In the genomic region with DNA sequence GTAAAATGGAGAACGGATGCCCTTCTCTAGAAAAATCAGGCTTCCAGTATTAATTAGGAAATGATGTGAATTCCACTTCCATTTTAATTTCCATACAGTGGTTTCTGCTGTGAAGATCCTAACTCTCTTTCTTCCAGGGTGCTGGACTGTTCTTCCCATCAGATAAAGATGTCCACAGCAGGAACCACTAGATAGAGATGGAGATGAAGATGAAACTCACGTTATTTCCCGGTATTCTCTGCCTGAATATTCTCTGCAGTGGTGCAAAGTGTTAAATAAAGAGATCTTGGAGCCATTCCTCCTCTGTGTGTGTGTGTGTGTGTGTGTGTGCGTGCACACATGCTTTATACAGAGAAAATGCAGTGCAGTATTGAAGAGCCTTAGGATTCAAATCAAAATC, we compare ENCODE assay signal across 1 cellular context.
TF ChIP-seq lines count a peak whose summit lies in the region.

No MANE protein-coding gene starts in this region.

TF ChIP-seq in GM23338, 12 proteins besides CTCF, POLR2A, EP300 and RAD21 (continued from another document):
- TF ChIP-seq POLR2AphosphoS5 (IDR thresholded peaks at IDR 0.05; ENCODE audit: low read depth), result no peak
- no peak for TF ChIP-seq EZH2 (IDR thresholded peaks at IDR 0.05; ENCODE audit: low read depth, unreplicated experiment)
- TF ChIP-seq, protein P1, sequence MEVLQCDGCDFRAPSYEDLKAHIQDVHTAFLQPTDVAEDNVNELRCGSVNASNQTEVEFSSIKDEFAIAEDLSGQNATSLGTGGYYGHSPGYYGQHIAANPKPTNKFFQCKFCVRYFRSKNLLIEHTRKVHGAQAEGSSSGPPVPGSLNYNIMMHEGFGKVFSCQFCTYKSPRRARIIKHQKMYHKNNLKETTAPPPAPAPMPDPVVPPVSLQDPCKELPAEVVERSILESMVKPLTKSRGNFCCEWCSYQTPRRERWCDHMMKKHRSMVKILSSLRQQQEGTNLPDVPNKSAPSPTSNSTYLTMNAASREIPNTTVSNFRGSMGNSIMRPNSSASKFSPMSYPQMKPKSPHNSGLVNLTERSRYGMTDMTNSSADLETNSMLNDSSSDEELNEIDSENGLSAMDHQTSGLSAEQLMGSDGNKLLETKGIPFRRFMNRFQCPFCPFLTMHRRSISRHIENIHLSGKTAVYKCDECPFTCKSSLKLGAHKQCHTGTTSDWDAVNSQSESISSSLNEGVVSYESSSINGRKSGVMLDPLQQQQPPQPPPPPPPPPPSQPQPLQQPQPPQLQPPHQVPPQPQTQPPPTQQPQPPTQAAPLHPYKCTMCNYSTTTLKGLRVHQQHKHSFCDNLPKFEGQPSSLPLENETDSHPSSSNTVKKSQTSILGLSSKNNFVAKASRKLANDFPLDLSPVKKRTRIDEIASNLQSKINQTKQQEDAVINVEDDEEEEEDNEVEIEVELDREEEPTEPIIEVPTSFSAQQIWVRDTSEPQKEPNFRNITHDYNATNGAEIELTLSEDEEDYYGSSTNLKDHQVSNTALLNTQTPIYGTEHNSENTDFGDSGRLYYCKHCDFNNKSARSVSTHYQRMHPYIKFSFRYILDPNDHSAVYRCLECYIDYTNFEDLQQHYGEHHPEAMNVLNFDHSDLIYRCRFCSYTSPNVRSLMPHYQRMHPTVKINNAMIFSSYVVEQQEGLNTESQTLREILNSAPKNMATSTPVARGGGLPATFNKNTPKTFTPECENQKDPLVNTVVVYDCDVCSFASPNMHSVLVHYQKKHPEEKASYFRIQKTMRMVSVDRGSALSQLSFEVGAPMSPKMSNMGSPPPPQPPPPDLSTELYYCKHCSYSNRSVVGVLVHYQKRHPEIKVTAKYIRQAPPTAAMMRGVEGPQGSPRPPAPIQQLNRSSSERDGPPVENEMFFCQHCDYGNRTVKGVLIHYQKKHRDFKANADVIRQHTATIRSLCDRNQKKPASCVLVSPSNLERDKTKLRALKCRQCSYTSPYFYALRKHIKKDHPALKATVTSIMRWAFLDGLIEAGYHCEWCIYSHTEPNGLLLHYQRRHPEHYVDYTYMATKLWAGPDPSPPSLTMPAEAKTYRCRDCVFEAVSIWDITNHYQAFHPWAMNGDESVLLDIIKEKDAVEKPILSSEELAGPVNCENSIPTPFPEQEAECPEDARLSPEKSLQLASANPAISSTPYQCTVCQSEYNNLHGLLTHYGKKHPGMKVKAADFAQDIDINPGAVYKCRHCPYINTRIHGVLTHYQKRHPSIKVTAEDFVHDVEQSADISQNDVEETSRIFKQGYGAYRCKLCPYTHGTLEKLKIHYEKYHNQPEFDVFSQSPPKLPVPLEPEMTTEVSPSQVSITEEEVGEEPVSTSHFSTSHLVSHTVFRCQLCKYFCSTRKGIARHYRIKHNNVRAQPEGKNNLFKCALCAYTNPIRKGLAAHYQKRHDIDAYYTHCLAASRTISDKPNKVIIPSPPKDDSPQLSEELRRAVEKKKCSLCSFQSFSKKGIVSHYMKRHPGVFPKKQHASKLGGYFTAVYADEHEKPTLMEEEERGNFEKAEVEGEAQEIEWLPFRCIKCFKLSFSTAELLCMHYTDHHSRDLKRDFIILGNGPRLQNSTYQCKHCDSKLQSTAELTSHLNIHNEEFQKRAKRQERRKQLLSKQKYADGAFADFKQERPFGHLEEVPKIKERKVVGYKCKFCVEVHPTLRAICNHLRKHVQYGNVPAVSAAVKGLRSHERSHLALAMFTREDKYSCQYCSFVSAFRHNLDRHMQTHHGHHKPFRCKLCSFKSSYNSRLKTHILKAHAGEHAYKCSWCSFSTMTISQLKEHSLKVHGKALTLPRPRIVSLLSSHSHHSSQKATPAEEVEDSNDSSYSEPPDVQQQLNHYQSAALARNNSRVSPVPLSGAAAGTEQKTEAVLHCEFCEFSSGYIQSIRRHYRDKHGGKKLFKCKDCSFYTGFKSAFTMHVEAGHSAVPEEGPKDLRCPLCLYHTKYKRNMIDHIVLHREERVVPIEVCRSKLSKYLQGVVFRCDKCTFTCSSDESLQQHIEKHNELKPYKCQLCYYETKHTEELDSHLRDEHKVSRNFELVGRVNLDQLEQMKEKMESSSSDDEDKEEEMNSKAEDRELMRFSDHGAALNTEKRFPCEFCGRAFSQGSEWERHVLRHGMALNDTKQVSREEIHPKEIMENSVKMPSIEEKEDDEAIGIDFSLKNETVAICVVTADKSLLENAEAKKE (CRISPR knock-in tag; IDR thresholded peaks at IDR 0.05), result no peak
- TF ChIP-seq, protein P2, sequence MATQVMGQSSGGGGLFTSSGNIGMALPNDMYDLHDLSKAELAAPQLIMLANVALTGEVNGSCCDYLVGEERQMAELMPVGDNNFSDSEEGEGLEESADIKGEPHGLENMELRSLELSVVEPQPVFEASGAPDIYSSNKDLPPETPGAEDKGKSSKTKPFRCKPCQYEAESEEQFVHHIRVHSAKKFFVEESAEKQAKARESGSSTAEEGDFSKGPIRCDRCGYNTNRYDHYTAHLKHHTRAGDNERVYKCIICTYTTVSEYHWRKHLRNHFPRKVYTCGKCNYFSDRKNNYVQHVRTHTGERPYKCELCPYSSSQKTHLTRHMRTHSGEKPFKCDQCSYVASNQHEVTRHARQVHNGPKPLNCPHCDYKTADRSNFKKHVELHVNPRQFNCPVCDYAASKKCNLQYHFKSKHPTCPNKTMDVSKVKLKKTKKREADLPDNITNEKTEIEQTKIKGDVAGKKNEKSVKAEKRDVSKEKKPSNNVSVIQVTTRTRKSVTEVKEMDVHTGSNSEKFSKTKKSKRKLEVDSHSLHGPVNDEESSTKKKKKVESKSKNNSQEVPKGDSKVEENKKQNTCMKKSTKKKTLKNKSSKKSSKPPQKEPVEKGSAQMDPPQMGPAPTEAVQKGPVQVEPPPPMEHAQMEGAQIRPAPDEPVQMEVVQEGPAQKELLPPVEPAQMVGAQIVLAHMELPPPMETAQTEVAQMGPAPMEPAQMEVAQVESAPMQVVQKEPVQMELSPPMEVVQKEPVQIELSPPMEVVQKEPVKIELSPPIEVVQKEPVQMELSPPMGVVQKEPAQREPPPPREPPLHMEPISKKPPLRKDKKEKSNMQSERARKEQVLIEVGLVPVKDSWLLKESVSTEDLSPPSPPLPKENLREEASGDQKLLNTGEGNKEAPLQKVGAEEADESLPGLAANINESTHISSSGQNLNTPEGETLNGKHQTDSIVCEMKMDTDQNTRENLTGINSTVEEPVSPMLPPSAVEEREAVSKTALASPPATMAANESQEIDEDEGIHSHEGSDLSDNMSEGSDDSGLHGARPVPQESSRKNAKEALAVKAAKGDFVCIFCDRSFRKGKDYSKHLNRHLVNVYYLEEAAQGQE (IDR thresholded peaks at IDR 0.05; ENCODE audit: unreplicated experiment), result no peak
- TF ChIP-seq ZNF114 (CRISPR knock-in tag; IDR thresholded peaks at IDR 0.05), result no peak
- TF ChIP-seq, protein P3, sequence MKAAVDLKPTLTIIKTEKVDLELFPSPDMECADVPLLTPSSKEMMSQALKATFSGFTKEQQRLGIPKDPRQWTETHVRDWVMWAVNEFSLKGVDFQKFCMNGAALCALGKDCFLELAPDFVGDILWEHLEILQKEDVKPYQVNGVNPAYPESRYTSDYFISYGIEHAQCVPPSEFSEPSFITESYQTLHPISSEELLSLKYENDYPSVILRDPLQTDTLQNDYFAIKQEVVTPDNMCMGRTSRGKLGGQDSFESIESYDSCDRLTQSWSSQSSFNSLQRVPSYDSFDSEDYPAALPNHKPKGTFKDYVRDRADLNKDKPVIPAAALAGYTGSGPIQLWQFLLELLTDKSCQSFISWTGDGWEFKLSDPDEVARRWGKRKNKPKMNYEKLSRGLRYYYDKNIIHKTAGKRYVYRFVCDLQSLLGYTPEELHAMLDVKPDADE (IDR thresholded peaks at IDR 0.05), result no peak
- no peak for TF ChIP-seq NANOG (IDR thresholded peaks at IDR 0.05; ENCODE audit: borderline replicate concordance)
- TF ChIP-seq STAT1 (IDR thresholded peaks at IDR 0.05; ENCODE audit: unreplicated experiment), result no peak
